In genomic region chr1:54376085-54377039, GRCh38 we compare ENCODE assay signal across 9 cellular contexts. TPM values are rescaled to one million over a fixed set of nuclear protein-coding genes. Genes with fewer than 3 reads are reported as not detected.
DNase-seq lines count a peak whose midpoint lies in the region; ATAC-seq and TF ChIP-seq lines count a peak whose summit lies in the region.
"Had no signal": no experiment of that assay in that cellular context is flagged by ENCODE, and none has a peak within 500 bp of the region (broad histone marks: within the 10 kb centered on the region; RNA-seq: fewer than 3 reads in every experiment).

No MANE protein-coding gene starts in this region.

- no peaks in the 10 kb centered on the region for H3K9me3 Mint-ChIP-seq in activated CD4-positive, alpha-beta T cell treated with anti-CD3 and anti-CD28 coated beads, Interleukin-2, amount 10 ng/mL, durations not matched to agents 24 days and 14 days

- H3K27me3 ChIP-seq in Karpas-422 (ENCODE audit: low read length) = no peaks in the 10 kb centered on the region
- H3K27me3 ChIP-seq in brain microvascular endothelial cell (replicated peaks) = no peaks in the 10 kb centered on the region

- peaks cover 25% of the 10 kb centered on the region for H3K36me3 Mint-ChIP-seq in activated CD4-positive, alpha-beta T cell treated with anti-CD3 and anti-CD28 coated beads, Interleukin-2, amount 10 ng/mL, durations not matched to agents 24 days and 14 days (ENCODE audit: low read depth)
- H3K36me3 Mint-ChIP-seq in T-helper 17 cell (ENCODE audit: low read depth) = no peaks in the 10 kb centered on the region

- TF ChIP-seq CTCF in brain microvascular endothelial cell (IDR thresholded peaks at IDR 0.05; ENCODE audit: low read depth, low read length, missing control alignments) = no peak

- H3K9me3 ChIP-seq in T-helper 17 cell (ENCODE audit: control insufficient read depth, low read length, poor library complexity, severe bottlenecking) (no peaks in the 10 kb centered on the region), Karpas-422 (ENCODE audit: low read length) (no peaks in the 10 kb centered on the region)

- H2AFZ ChIP-seq in Karpas-422 (ENCODE audit: low read length) = no peak overlapping the region

- intact Hi-C loops in activated CD4-positive, alpha-beta T cell treated with anti-CD3 and anti-CD28 coated beads, Interleukin-2, amount 10 ng/mL, durations not matched to agents 24 days and 14 days (cut with micrococcal nuclease) = loop anchor here (1.0 to 2.0 kb wide), 2 partner anchors 20 to 23 kb away; no protein-coding TSS in a partner anchor

- H3K9me2 ChIP-seq in Karpas-422 (replicated peaks; ENCODE audit: insufficient read depth, low read length) = no peaks in the 10 kb centered on the region

- in situ Hi-C loops in brain microvascular endothelial cell (cut with HindIII; ENCODE audit: low pct_ligation_motif_present, low sequenced_read_pairs) = no loop called here

- H3K27ac ChIP-seq in Karpas-422 (ENCODE audit: low read length) = no peak overlapping the region
- no peak overlapping the region for H3K27ac ChIP-seq in brain microvascular endothelial cell

- DNase-seq in activated CD4-positive, alpha-beta T cell treated with anti-CD3 and anti-CD28 coated beads, Interleukin-2, amount 10 ng/mL, durations not matched to agents 24 days and 14 days = peak; percentile 76
- no peak for DNase-seq in activated CD4-positive, alpha-beta T cell treated with anti-CD3 and anti-CD28 coated beads, Interleukin-2, amount 50 U/mL, for 4 hours
- no peak for DNase-seq in T-helper 17 cell
- peak; percentile 48 for DNase-seq in myocyte (ENCODE audit: low read depth)
- no peak for DNase-seq in NCI-H2081 (lab: John Stamatoyannopoulos, UW)
- no peak for DNase-seq in Karpas-422
- DNase-seq in brain microvascular endothelial cell = no peak

- H3K4me3 Mint-ChIP-seq in activated CD4-positive, alpha-beta T cell treated with anti-CD3 and anti-CD28 coated beads, Interleukin-2, amount 10 ng/mL, durations not matched to agents 24 days and 14 days = no peak overlapping the region
- no peak overlapping the region for H3K4me3 Mint-ChIP-seq in T-helper 17 cell

- H3K4me1 ChIP-seq in Karpas-422 (ENCODE audit: low read length) = peaks cover 16% of the 10 kb centered on the region

- H3K9ac ChIP-seq in Karpas-422 (ENCODE audit: low read length) = no peak overlapping the region

- H4K20me1 ChIP-seq in Karpas-422 (ENCODE audit: insufficient read depth, low read depth, low read length) = no peaks in the 10 kb centered on the region

- no peaks in the 10 kb centered on the region for H3K27me3 Mint-ChIP-seq in activated CD4-positive, alpha-beta T cell treated with anti-CD3 and anti-CD28 coated beads, Interleukin-2, amount 10 ng/mL, durations not matched to agents 24 days and 14 days
- no peaks in the 10 kb centered on the region for H3K27me3 Mint-ChIP-seq in T-helper 17 cell

- no peak overlapping the region for H3K4me3 ChIP-seq in Karpas-422 (ENCODE audit: low read length)
- H3K4me3 ChIP-seq in brain microvascular endothelial cell (ENCODE audit: low read depth, low read length) = no peak overlapping the region
- H3K4me3 ChIP-seq: lung had no signal

- H3K79me2 ChIP-seq in Karpas-422 (ENCODE audit: low read length) = no peaks in the 10 kb centered on the region

- no peak overlapping the region for H3K4me2 ChIP-seq in Karpas-422 (ENCODE audit: low read depth, low read length, poor library complexity, severe bottlenecking)

- peaks cover 70% of the 10 kb centered on the region for H3K4me1 Mint-ChIP-seq in activated CD4-positive, alpha-beta T cell treated with anti-CD3 and anti-CD28 coated beads, Interleukin-2, amount 10 ng/mL, durations not matched to agents 24 days and 14 days
- H3K4me1 Mint-ChIP-seq in T-helper 17 cell = peaks cover 46% of the 10 kb centered on the region

- peak; percentile 55 for ATAC-seq in HG02763 (IDR thresholded peaks at IDR 0.05; ENCODE audit: unreplicated experiment)
- peak; percentile 20 for ATAC-seq in T-helper 17 cell

- H3K27ac Mint-ChIP-seq in activated CD4-positive, alpha-beta T cell treated with anti-CD3 and anti-CD28 coated beads, Interleukin-2, amount 10 ng/mL, durations not matched to agents 24 days and 14 days = peak overlapping the region; percentile 63
- H3K27ac Mint-ChIP-seq in T-helper 17 cell = peak overlapping the region; percentile 75

- H3K36me3 ChIP-seq in Karpas-422 (ENCODE audit: insufficient read depth, low read length) (no peaks in the 10 kb centered on the region), brain microvascular endothelial cell (replicated peaks) (no peaks in the 10 kb centered on the region)

RNA-seq across cellular contexts. Expression of gene SSBP3, which starts 29.8 kb away (rescaled TPM):
- total RNA-seq in activated CD4-positive, alpha-beta T cell treated with anti-CD3 and anti-CD28 coated beads, Interleukin-2, amount 10 ng/mL, durations not matched to agents 24 days and 14 days = 84.1 and 87.9 TPM in 2 replicates
- total RNA-seq in T-helper 17 cell = 10 to 100 TPM; 64.9 to 67.4 TPM
- total RNA-seq in myocyte = 15.3 and 21.8 TPM in 2 replicates
- polyA plus RNA-seq in myocyte (2012) = 47.8 TPM
- total RNA-seq in Karpas-422 (2014; rRNA removed; shearing (Covaris generic); ENCODE audit: low replicate concordance) = 2.4 and 4.7 TPM in 2 replicates

Comparison
In these comparisons a context has a peak if more than half of its experiments do, and no peak if none do; other contexts are left out.
1. DNase-seq: peak in activated CD4-positive, alpha-beta T cell treated with anti-CD3 and anti-CD28 coated beads, Interleukin-2, amount 10 ng/mL, durations not matched to agents 24 days and 14 days (single experiment) and myocyte (single experiment); none in activated CD4-positive, alpha-beta T cell treated with anti-CD3 and anti-CD28 coated beads, Interleukin-2, amount 50 U/mL, for 4 hours (0 of 2), T-helper 17 cell (0 of 3), NCI-H2081 (0 of 2), Karpas-422 (single experiment) and brain microvascular endothelial cell (single experiment).